Comparison of ENCODE assay signal across 8 cellular contexts in genomic region chr3:79032686-79033318, GRCh38.
A peak's percentile ranks its signal among the peaks of the same experiment; 100 is the strongest.
DNase-seq lines count a peak whose midpoint lies in the region; ATAC-seq and TF ChIP-seq lines count a peak whose summit lies in the region.

No MANE protein-coding gene starts in this region.

- H3K27ac ChIP-seq in SK-N-MC (no peak overlapping the region), foreskin keratinocyte (no peak overlapping the region), suprapubic skin (no peak overlapping the region)

- no peaks in the 10 kb centered on the region for H3F3A ChIP-seq in Loucy (ENCODE audit: low read depth)

- no peaks in the 10 kb centered on the region for H4K20me1 ChIP-seq in Loucy (ENCODE audit: insufficient read depth, low read length, poor library complexity, severe bottlenecking)

- H3K9ac ChIP-seq in Loucy (ENCODE audit: low read depth, low read length, poor library complexity, severe bottlenecking): no peak overlapping the region
- H3K9ac ChIP-seq in SK-N-MC (ENCODE audit: insufficient read length): no peak overlapping the region

- ATAC-seq in GM18870 (IDR thresholded peaks at IDR 0.05; ENCODE audit: unreplicated experiment) (peak; percentile 89), foreskin keratinocyte (peak; percentile 71), HG03045 (IDR thresholded peaks at IDR 0.05; ENCODE audit: unreplicated experiment) (no peak)

- peak; percentile 47 for TF ChIP-seq CTCF in AG09309 (IDR thresholded peaks at IDR 0.05; ENCODE audit: control insufficient read depth, insufficient read depth, low read depth, low read length, missing control alignments)
- TF ChIP-seq CTCF in Loucy (conservative IDR thresholded peaks at IDR 0.05; ENCODE audit: low read length): peak; percentile 75
- TF ChIP-seq CTCF in foreskin keratinocyte (conservative IDR thresholded peaks at IDR 0.05): peak; percentile 83
- peak; percentile 30 to 41 for TF ChIP-seq CTCF in suprapubic skin (IDR thresholded peaks at IDR 0.05)

- H3K4me2 ChIP-seq in Loucy (ENCODE audit: low read depth, low read length, poor library complexity, severe bottlenecking): no peak overlapping the region

- TF ChIP-seq EP300 in suprapubic skin (IDR thresholded peaks at IDR 0.05): no peak

- H3K9me3 ChIP-seq in Loucy (ENCODE audit: insufficient read depth, low read depth, low read length) (no peaks in the 10 kb centered on the region), SK-N-MC (ENCODE audit: low read depth, low read length) (no peaks in the 10 kb centered on the region), suprapubic skin (no peaks in the 10 kb centered on the region)

- H3K4me3 ChIP-seq in AG09309 (ENCODE audit: control insufficient read depth, low read depth, low read length): no peak overlapping the region
- no peak overlapping the region for H3K4me3 ChIP-seq in Loucy (ENCODE audit: low read length, poor library complexity, severe bottlenecking)
- H3K4me3 ChIP-seq in SK-N-MC: no peak overlapping the region
- H3K4me3 ChIP-seq in suprapubic skin: no peak overlapping the region

- H3K27me3 ChIP-seq in Loucy (ENCODE audit: insufficient read depth, low read length, poor library complexity, severe bottlenecking) (no peaks in the 10 kb centered on the region), foreskin keratinocyte (no peaks in the 10 kb centered on the region), suprapubic skin (no peaks in the 10 kb centered on the region)

- no peak overlapping the region for H2AFZ ChIP-seq in Loucy (ENCODE audit: low read length)

- H3K9me2 ChIP-seq in Loucy (replicated peaks; ENCODE audit: low read depth, low read length): no peaks in the 10 kb centered on the region

- TF ChIP-seq POLR2A in suprapubic skin (IDR thresholded peaks at IDR 0.05): no peak

- H3K79me2 ChIP-seq in Loucy (ENCODE audit: insufficient read depth, low read length): no peaks in the 10 kb centered on the region

- no peaks in the 10 kb centered on the region for H3K36me3 ChIP-seq in Loucy (ENCODE audit: insufficient read depth, low read length)
- H3K36me3 ChIP-seq in SK-N-MC (ENCODE audit: insufficient read depth, low read length): no peaks in the 10 kb centered on the region
- H3K36me3 ChIP-seq in suprapubic skin: no peaks in the 10 kb centered on the region

- no peaks in the 10 kb centered on the region for H3K4me1 ChIP-seq in Loucy (ENCODE audit: insufficient read depth, low read length, poor library complexity, severe bottlenecking)
- peaks cover 6% of the 10 kb centered on the region for H3K4me1 ChIP-seq in foreskin keratinocyte
- no peaks in the 10 kb centered on the region for H3K4me1 ChIP-seq in suprapubic skin

- DNase-seq in AG09309 (ENCODE audit: low read depth) (peak; percentile 25), SK-N-MC (ENCODE audit: low read depth, low spot score) (peak; percentile 40), foreskin keratinocyte (peak; percentile 17 to 48), suprapubic skin (ENCODE audit: low spot score in 2 of 2) (no peak), UCSD-AML1 (lab: John Stamatoyannopoulos, UW; ENCODE audit: unreplicated experiment) (no peak)

Comparison
In these comparisons a context has a peak if more than half of its experiments do, and no peak if none do; other contexts are left out.
1. DNase-seq: peak in AG09309 (single experiment), SK-N-MC (single experiment) and foreskin keratinocyte (2 of 2); none in suprapubic skin (0 of 2) and UCSD-AML1 (single experiment).
2. Peak in every context shown above with its lines, with median percentiles within 50 percentile points of each other: CTCF ChIP-seq.